ENCODE assay signal across 8 cellular contexts in the genomic region with DNA sequence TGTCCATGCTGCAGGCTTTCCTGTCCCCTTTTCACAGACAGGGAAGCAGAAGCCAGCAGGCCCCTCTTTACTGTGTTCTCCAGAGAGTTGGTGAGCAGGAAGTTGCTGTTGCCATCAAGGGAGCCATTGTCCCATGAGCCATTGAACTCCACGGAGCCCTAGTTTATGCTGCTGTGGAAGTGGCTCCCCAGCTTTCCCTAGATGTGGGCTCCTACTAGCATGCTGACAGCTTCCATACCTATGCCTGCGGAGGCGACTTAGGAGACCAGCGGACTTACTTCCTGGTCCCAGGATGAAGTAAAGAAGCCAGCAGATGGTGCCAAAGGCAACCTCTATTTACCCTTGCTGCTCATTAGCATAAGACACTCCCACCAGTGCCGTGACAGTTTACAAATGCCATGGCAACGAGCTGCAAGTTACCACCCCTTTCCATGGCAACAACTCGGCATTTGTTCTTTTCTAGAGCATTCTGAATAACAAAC. TPM values are rescaled to one million over a fixed set of nuclear protein-coding genes. Genes with fewer than 3 reads are reported as not detected.
DNase-seq lines count a peak whose midpoint lies in the region; ATAC-seq and TF ChIP-seq lines count a peak whose summit lies in the region.

No MANE protein-coding gene starts in this region.

- dilution Hi-C loops in mammary epithelial cell (cut with HindIII; ENCODE audit: low sequenced_read_pairs), result no loop called here

- H3K79me2 ChIP-seq in mammary epithelial cell (ENCODE audit: insufficient read depth, low read length), result no peaks in the 10 kb centered on the region

- no peak for ATAC-seq in GM21390 (IDR thresholded peaks at IDR 0.05; ENCODE audit: unreplicated experiment)
- no peak for ATAC-seq in HG03378 (IDR thresholded peaks at IDR 0.05; ENCODE audit: unreplicated experiment)

- H3K9me3 ChIP-seq in mammary epithelial cell (replicated peaks; ENCODE audit: insufficient read depth, low read length) (peaks cover 15% of the 10 kb centered on the region), prostate gland (no peaks in the 10 kb centered on the region)

- no peak for TF ChIP-seq POLR2A in prostate gland (IDR thresholded peaks at IDR 0.05)

- H3K36me3 Mint-ChIP-seq in MCF 10A (ENCODE audit: insufficient read depth, unreplicated experiment), result no peaks in the 10 kb centered on the region

- intact Hi-C loops in MCF 10A (cut with micrococcal nuclease), result no loop called here
- intact Hi-C loops in mammary epithelial cell (cut with micrococcal nuclease), result no loop called here
- intact Hi-C loops in prostate gland (cut with DNase I), result no loop called here

- H3K4me2 ChIP-seq in mammary epithelial cell (ENCODE audit: insufficient read depth, low read depth, low read length), result no peak overlapping the region

- no peak for TF ChIP-seq CTCF in MCF 10A (IDR thresholded peaks at IDR 0.05; ENCODE audit: unreplicated experiment)
- TF ChIP-seq CTCF in mammary epithelial cell (conservative IDR thresholded peaks at IDR 0.05 in 1 of 2, IDR thresholded peaks at IDR 0.05 in 1 of 2; ENCODE audit: extremely low read depth in 1 of 2, insufficient read depth in 1 of 2, low read depth in 1 of 2, low read length in 2 of 2), result peak in 1 of 2 donors; percentile 4
- peak; percentile 21 for TF ChIP-seq CTCF in epithelial cell of esophagus (IDR thresholded peaks at IDR 0.05; ENCODE audit: insufficient read depth, low read depth, low read length, missing control alignments)
- TF ChIP-seq CTCF in prostate gland (IDR thresholded peaks at IDR 0.05), result no peak

- no peaks in the 10 kb centered on the region for H3K27me3 Mint-ChIP-seq in MCF 10A (ENCODE audit: insufficient read depth, unreplicated experiment)

- peaks cover 15% of the 10 kb centered on the region for H3K9me3 Mint-ChIP-seq in MCF 10A (ENCODE audit: unreplicated experiment)

- H3K27me3 ChIP-seq in mammary epithelial cell (ENCODE audit: insufficient read depth, low read length) (no peaks in the 10 kb centered on the region), prostate gland (replicated peaks; ENCODE audit: insufficient read depth) (no peaks in the 10 kb centered on the region)

- H4K20me1 ChIP-seq in mammary epithelial cell (ENCODE audit: insufficient read depth, low read length), result no peaks in the 10 kb centered on the region

- POLR2A ChIA-PET in MCF 10A (lab: Yijun Ruan, JAX), result interaction anchor here (0.6 to 1.8 kb wide), 4 partner anchors 9 to 31 kb away, joined by 3 read pairs; no protein-coding TSS in a partner anchor

- WGBS in mammary epithelial cell (ENCODE audit: low coverage, missing lambda C conversion rate), result 82% methylated on average over 7 of the region's 7 CpGs
- 33% methylated on average over 7 of the region's 7 CpGs for WGBS in prostate gland

- CTCF ChIA-PET in MCF 10A (lab: Yijun Ruan, JAX), result interaction anchor here (0.5 to 1.3 kb wide), 4 partner anchors 12 to 459 kb away, joined by 3 to 4 read pairs (median 4); no protein-coding TSS in a partner anchor
- CTCF ChIA-PET in mammary epithelial cell (lab: Charles Lee; ENCODE audit: low non-redundant PET), result no interaction called here

- H3K4me1 ChIP-seq in mammary epithelial cell (ENCODE audit: insufficient read depth, low read length) (peaks cover 25% of the 10 kb centered on the region), prostate gland (replicated peaks) (no peaks in the 10 kb centered on the region)

- no peak overlapping the region for H2AFZ ChIP-seq in mammary epithelial cell (ENCODE audit: low read depth, low read length)

- no peaks in the 10 kb centered on the region for H3K36me3 ChIP-seq in mammary epithelial cell (ENCODE audit: insufficient read depth, low read length)
- no peaks in the 10 kb centered on the region for H3K36me3 ChIP-seq in prostate gland

- no TSS peak for BruUV-seq in MCF 10A (replicated peaks; lab: Mats Ljungman, UMichigan)
- no TSS peak for BruUV-seq in mammary epithelial cell (replicated peaks; lab: Mats Ljungman, UMichigan)

- in situ Hi-C loops in mammary epithelial cell (cut with MboI; ENCODE audit: low sequenced_read_pairs in 2 of 2), result no loop called here

- no peak overlapping the region for H3K27ac ChIP-seq in mammary epithelial cell (ENCODE audit: insufficient read depth, low read depth, low read length)
- H3K27ac ChIP-seq in prostate gland, result no peak overlapping the region

- no peak overlapping the region for H3K4me3 ChIP-seq in mammary epithelial cell (replicated peaks in 1 of 3; ENCODE audit: insufficient read depth in 1 of 3, low read depth in 2 of 3, low read length in 3 of 3)
- H3K4me3 ChIP-seq in epithelial cell of esophagus (ENCODE audit: low read length), result no peak overlapping the region
- H3K4me3 ChIP-seq in prostate gland, result no peak overlapping the region

- peak; percentile 43 for DNase-seq in MCF 10A (ENCODE audit: unreplicated experiment)
- no peak for DNase-seq in mammary epithelial cell
- DNase-seq in NCI-H526 (lab: John Stamatoyannopoulos, UW), result peak; percentile 83 to 89
- DNase-seq in epithelial cell of esophagus (ENCODE audit: low read depth), result peak; percentile 84
- peak; percentile 14 for DNase-seq in prostate gland (ENCODE audit: low spot score)
- DNase-seq in cerebellar nuclear complex (lab: John Stamatoyannopoulos, UW), result no peak

- no peak overlapping the region for H3K9ac ChIP-seq in mammary epithelial cell (ENCODE audit: insufficient read depth, low read length)

- no peak overlapping the region for H3K4me3 Mint-ChIP-seq in MCF 10A (ENCODE audit: unreplicated experiment)

- no peak overlapping the region for H3K27ac Mint-ChIP-seq in MCF 10A (ENCODE audit: low read depth, unreplicated experiment)

- H3K4me1 Mint-ChIP-seq in MCF 10A (ENCODE audit: insufficient read depth, unreplicated experiment), result peaks cover 9% of the 10 kb centered on the region

RNA-seq across cellular contexts. Expression of a gene that starts 30.8 kb away (rescaled TPM):
- total RNA-seq in MCF 10A (2022) (209 and 217 TPM in 2 replicates), mammary epithelial cell (100 to 1,000 TPM; 139 to 425 TPM), prostate gland (100 to 1,000 TPM; 103 to 161 TPM)
- 522 TPM for polyA plus RNA-seq in mammary epithelial cell
- polyA minus RNA-seq in mammary epithelial cell, result 1,454 TPM

RNA-seq across cellular contexts. Expression of a gene that starts 43.0 kb away (rescaled TPM):
- total RNA-seq in MCF 10A (2022), result 63.3 and 76.1 TPM in 2 replicates
- 100 to 1,000 TPM in 1 of 2 donors, 10 to 100 TPM in 1; 46.3 to 105 TPM for total RNA-seq in mammary epithelial cell
- polyA plus RNA-seq in mammary epithelial cell, result 29.6 TPM
- polyA minus RNA-seq in mammary epithelial cell, result 73.3 TPM
- 10 to 100 TPM; 43.0 to 54.5 TPM for total RNA-seq in prostate gland

Comparison
In these comparisons a context has a peak if more than half of its experiments do, and no peak if none do; other contexts are left out.
1. DNase-seq: peak in MCF 10A (single experiment), NCI-H526 (2 of 2), epithelial cell of esophagus (single experiment) and prostate gland (single experiment); none in mammary epithelial cell (single experiment) and cerebellar nuclear complex (0 of 2).